In genomic region chr6:293185-294174, GRCh38 we compare ENCODE assay signal across 8 cellular contexts. TPM values are rescaled to one million over a fixed set of nuclear protein-coding genes. Genes with fewer than 3 reads are reported as not detected.
DNase-seq lines count a peak whose midpoint lies in the region; ATAC-seq, FAIRE-seq and TF ChIP-seq lines count a peak whose summit lies in the region.

No MANE protein-coding gene starts in this region.

- H3K4me3 Mint-ChIP-seq in activated B cell treated with CpG ODN at 0.5 μM for 24 hours (peak overlapping the region; percentile 97), natural killer cell (peak overlapping the region; percentile 92)

- ATAC-seq in activated B cell treated with CpG ODN at 0.5 μM for 24 hours (ENCODE audit: low read depth) (no peak), natural killer cell (peak; percentile 12 to 22 (median 18)), HG02678 (IDR thresholded peaks at IDR 0.05; ENCODE audit: unreplicated experiment) (no peak)

- H3K9me3 ChIP-seq in endocrine pancreas (ENCODE audit: control insufficient read depth, low read length): no peaks in the 10 kb centered on the region
- H3K9me3 ChIP-seq in tibial artery: no peaks in the 10 kb centered on the region

- TF ChIP-seq CTCF in activated B cell treated with CpG ODN at 0.5 μM for 24 hours (IDR thresholded peaks at IDR 0.05) (no peak), natural killer cell (IDR thresholded peaks at IDR 0.05) (no peak), tibial artery (IDR thresholded peaks at IDR 0.05) (no peak)

- H3K4me1 ChIP-seq in endocrine pancreas (ENCODE audit: control insufficient read depth, insufficient read depth, low read length) (no peaks in the 10 kb centered on the region), tibial artery (peaks cover 0 to 43% (median 23%) of the 10 kb centered on the region in 4 donors)

- H3K27me3 ChIP-seq in endocrine pancreas (ENCODE audit: control insufficient read depth, insufficient read depth, low read length): no peaks in the 10 kb centered on the region
- H3K27me3 ChIP-seq in tibial artery: no peaks in the 10 kb centered on the region

- H3K9me3 Mint-ChIP-seq in activated B cell treated with CpG ODN at 0.5 μM for 24 hours: no peaks in the 10 kb centered on the region
- no peaks in the 10 kb centered on the region for H3K9me3 Mint-ChIP-seq in natural killer cell

- intact Hi-C loops in activated B cell treated with CpG ODN at 0.5 μM for 24 hours (cut with micrococcal nuclease): loop anchor here (2.0 to 5.0 kb wide), 2 partner anchors 36 to 43 kb away; no protein-coding TSS in a partner anchor
- intact Hi-C loops in natural killer cell (cut with micrococcal nuclease): loop anchor here (1.0 to 5.0 kb wide), 5 partner anchors 46 to 199 kb away; no protein-coding TSS in a partner anchor
- intact Hi-C loops in tibial artery (cut with DNase I; ENCODE audit: low total_unique reads): no loop called here

- H3K27ac Mint-ChIP-seq in activated B cell treated with CpG ODN at 0.5 μM for 24 hours (peak overlapping the region; percentile 93), natural killer cell (peak overlapping the region; percentile 92)

- TF ChIP-seq POLR2A in GM12892 (IDR thresholded peaks at IDR 0.05; ENCODE audit: low read depth, low read length): peak; percentile 70; the same call in 1 of the 2 replicates

- POLR2A ChIA-PET in activated B cell treated with CpG ODN at 0.5 μM for 24 hours (lab: Charles Lee): interaction anchor here (0.5 to 6.5 kb wide), 44 partner anchors 9 to 298 kb away, joined by 3 to 152 read pairs (median 6); partner anchors contain the start of gene IRF4

- DNase-seq in GM12892 (ENCODE audit: insufficient read length): no peak
- DNase-seq in activated B cell treated with CpG ODN at 0.5 μM for 24 hours: peak; percentile 38
- DNase-seq in natural killer cell: peak; percentile 46
- DNase-seq in tibial artery: peak; percentile 58 to 71
- no peak for DNase-seq in T1000 (lab: John Stamatoyannopoulos, UW)
- no peak for DNase-seq in AG20443 (ENCODE audit: low spot score)

- peak overlapping the region; percentile 68 for H3K4me3 ChIP-seq in endocrine pancreas (ENCODE audit: control insufficient read depth, insufficient read depth, low read length)
- peak overlapping the region; percentile 77 to 78 for H3K4me3 ChIP-seq in tibial artery

- H3K36me3 Mint-ChIP-seq in activated B cell treated with CpG ODN at 0.5 μM for 24 hours (ENCODE audit: low read depth) (peaks cover 9% of the 10 kb centered on the region), natural killer cell (no peaks in the 10 kb centered on the region)

- H3K9ac ChIP-seq in endocrine pancreas (ENCODE audit: control insufficient read depth, insufficient read depth, low read length): peak overlapping the region; percentile 70

- peak overlapping the region; percentile 92 to 96 for H3K27ac ChIP-seq in tibial artery

- no peaks in the 10 kb centered on the region for H3K36me3 ChIP-seq in endocrine pancreas (ENCODE audit: control insufficient read depth, insufficient read depth, low read length)
- no peaks in the 10 kb centered on the region for H3K36me3 ChIP-seq in tibial artery

- no peak for FAIRE-seq in GM12892 (lab: Jason Lieb, UNC)

- H3K4me1 Mint-ChIP-seq in activated B cell treated with CpG ODN at 0.5 μM for 24 hours (peaks cover 45% of the 10 kb centered on the region), natural killer cell (peaks cover 55 to 64% of the 10 kb centered on the region in 2 donors)

- CTCF ChIA-PET in activated B cell treated with CpG ODN at 0.5 μM for 24 hours (lab: Charles Lee): interaction anchor here (0.8 to 2.5 kb wide), 8 partner anchors 48 to 113 kb away, joined by 3 to 7 read pairs (median 4); partner anchors contain the start of gene IRF4

- H3K27me3 Mint-ChIP-seq in activated B cell treated with CpG ODN at 0.5 μM for 24 hours (no peaks in the 10 kb centered on the region), natural killer cell (ENCODE audit: low read depth in 2 of 2) (peaks cover 0 to 2% of the 10 kb centered on the region in 2 donors)

RNA-seq across cellular contexts. Expression of gene DUSP22, which starts 1.2 kb away (rescaled TPM):
- 89.0 TPM for polyA plus RNA-seq in GM12892 (2012; ENCODE audit: missing spikeins)
- 137 and 153 TPM in 2 replicates for total RNA-seq in activated B cell treated with CpG ODN at 0.5 μM for 24 hours
- 10 to 100 TPM; 50.4 to 61.5 (median 56.6) TPM for total RNA-seq in natural killer cell

Comparison
In these comparisons a context has a peak if more than half of its experiments do, and no peak if none do; other contexts are left out.
1. DNase-seq: peak in activated B cell treated with CpG ODN at 0.5 μM for 24 hours (single experiment), natural killer cell (single experiment) and tibial artery (2 of 2); none in GM12892 (single experiment), T1000 (single experiment) and AG20443 (single experiment).
2. ATAC-seq: peak in natural killer cell (3 of 3); none in activated B cell treated with CpG ODN at 0.5 μM for 24 hours (single experiment) and HG02678 (single experiment).